Comparison of ENCODE assay signal across 25 cellular contexts in the genomic region with DNA sequence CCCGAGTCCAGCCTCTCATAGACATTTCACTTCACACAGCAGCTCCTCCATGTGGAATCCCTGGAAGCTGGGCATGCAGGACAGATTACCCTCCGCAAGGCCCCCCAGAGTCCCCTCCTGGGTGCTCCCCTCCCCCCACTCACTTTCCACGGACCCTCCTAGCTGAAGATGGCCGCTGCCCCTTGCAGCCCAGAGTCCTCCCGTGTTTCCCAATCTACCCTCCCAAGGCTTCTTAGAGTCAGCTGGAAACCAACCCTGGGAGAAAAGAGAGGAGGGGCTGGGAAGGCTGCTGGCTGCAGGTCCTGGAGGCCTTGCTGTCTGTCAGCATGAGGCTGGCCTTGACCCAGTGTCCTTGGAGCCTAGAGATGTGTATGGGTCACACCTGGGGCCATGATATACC. TPM values are rescaled to one million over a fixed set of nuclear protein-coding genes. Genes with fewer than 3 reads are reported as not detected.
A peak's percentile ranks its signal among the peaks of the same experiment; 100 is the strongest.
DNase-seq lines count a peak whose midpoint lies in the region; ATAC-seq and TF ChIP-seq lines count a peak whose summit lies in the region.
"Had no signal": no experiment of that assay in that cellular context is flagged by ENCODE, and none has a peak within 500 bp of the region (broad histone marks: within the 10 kb centered on the region; RNA-seq: fewer than 3 reads in every experiment).

No MANE protein-coding gene starts in this region.

- H3K36me3 ChIP-seq in left ventricle myocardium inferior, result no peaks in the 10 kb centered on the region
- no peaks in the 10 kb centered on the region for H3K36me3 ChIP-seq in spleen
- H3K36me3 ChIP-seq: Peyer's patch, SJSA1 had no signal

- H3K4me3 ChIP-seq in left ventricle myocardium inferior (no peak overlapping the region), spleen (no peak overlapping the region)
- H3K4me3 ChIP-seq: Peyer's patch, SJSA1 had no signal

- no peak for TF ChIP-seq POLR2A in spleen (IDR thresholded peaks at IDR 0.05)

- H3K27ac ChIP-seq in left ventricle myocardium inferior (replicated peaks) (peak overlapping the region; percentile 58), spleen (no peak overlapping the region)
- H3K27ac ChIP-seq: C4-2B, KMS-11, Peyer's patch, SJSA1 had no signal

- peaks cover 41% of the 10 kb centered on the region for H3K4me1 ChIP-seq in left ventricle myocardium inferior
- no peaks in the 10 kb centered on the region for H3K4me1 ChIP-seq in spleen

- H3K9me3 ChIP-seq in left ventricle myocardium inferior (replicated peaks) (no peaks in the 10 kb centered on the region), spleen (no peaks in the 10 kb centered on the region)
- H3K9me3 ChIP-seq: Peyer's patch, SJSA1 had no signal

- H3K27me3 ChIP-seq in left ventricle myocardium inferior (ENCODE audit: low read depth) (no peaks in the 10 kb centered on the region), spleen (replicated peaks in 1 of 7) (no peaks in the 10 kb centered on the region)
- H3K27me3 ChIP-seq: Peyer's patch, SJSA1 had no signal

- TF ChIP-seq CTCF in left ventricle myocardium inferior (IDR thresholded peaks at IDR 0.05; ENCODE audit: borderline replicate concordance) (no peak), spleen (IDR thresholded peaks at IDR 0.05 in 8 of 11, conservative IDR thresholded peaks at IDR 0.05 in 3 of 11) (no peak)

- ATAC-seq in left ventricle myocardium superior (no peak), HG02588 (IDR thresholded peaks at IDR 0.05; ENCODE audit: unreplicated experiment) (no peak)

- intact Hi-C loops in left ventricle myocardium inferior (cut with micrococcal nuclease), result no loop called here
- intact Hi-C loops in left ventricle myocardium superior (cut with micrococcal nuclease), result no loop called here
- intact Hi-C loops in spleen (cut with DNase I; ENCODE audit: low total_unique reads), result no loop called here

- no peak for DNase-seq in left ventricle myocardium inferior
- no peak for DNase-seq in left ventricle myocardium superior
- peak; percentile 45 for DNase-seq in mesenteric fat pad (ENCODE audit: low spot score)
- DNase-seq in spleen, result peak; percentile 31
- no peak for DNase-seq in C1 segment of cervical spinal cord (lab: John Stamatoyannopoulos, UW)
- no peak for DNase-seq in SK-N-DZ (ENCODE audit: low spot score)
- DNase-seq in SKM-1 (lab: John Stamatoyannopoulos, UW; ENCODE audit: unreplicated experiment), result no peak
- DNase-seq: AML-193, DMS53, GDM1, GOT3, HCEC 1CT, NCI-H1092 treated with DMSO at 0.1 percent for 48 hours, NCI-H1436 treated with DMSO at 0.1 percent for 48 hours, NCI-H1930, NCI-H524 treated with DMSO at 0.1 percent for 48 hours, NCI-H82 had no signal

- WGBS in spleen, 5 donors, result 83 to 98% (median 91%) methylated on average over 5 of the region's 5 CpGs

RNA-seq across cellular contexts. Expression of a gene that starts 49.0 kb away (rescaled TPM):
- total RNA-seq in left ventricle myocardium inferior (2.3 TPM), left ventricle myocardium superior (1.9 TPM), mesenteric fat pad (2.8 TPM), spleen (10 to 100 TPM in 2 of 7 donors, 1 to 10 TPM in 5; 2.4 to 12.3 (median 8.3) TPM)
- 1 to 10 TPM; 7.5 to 8.6 (median 7.8) TPM for polyA plus RNA-seq in spleen
- not detected in 2 replicates for polyA plus RNA-seq in SK-N-DZ (2014; cell fraction: cytosol; rRNA removed)
- polyA plus RNA-seq in SK-N-DZ (2014; cell fraction: nucleus; rRNA removed), result not detected in 2 replicates
- total RNA-seq: A172, HT1080, OCI-LY7, SJSA1 had no signal

Comparison
In these comparisons a context has a peak if more than half of its experiments do, and no peak if none do; other contexts are left out.
1. DNase-seq: peak in mesenteric fat pad (single experiment) and spleen (single experiment); none in left ventricle myocardium inferior (single experiment), left ventricle myocardium superior (single experiment), C1 segment of cervical spinal cord (0 of 14), SK-N-DZ (single experiment) and SKM-1 (single experiment).